Comparison of ENCODE assay signal across 8 cellular contexts in the genomic region with DNA sequence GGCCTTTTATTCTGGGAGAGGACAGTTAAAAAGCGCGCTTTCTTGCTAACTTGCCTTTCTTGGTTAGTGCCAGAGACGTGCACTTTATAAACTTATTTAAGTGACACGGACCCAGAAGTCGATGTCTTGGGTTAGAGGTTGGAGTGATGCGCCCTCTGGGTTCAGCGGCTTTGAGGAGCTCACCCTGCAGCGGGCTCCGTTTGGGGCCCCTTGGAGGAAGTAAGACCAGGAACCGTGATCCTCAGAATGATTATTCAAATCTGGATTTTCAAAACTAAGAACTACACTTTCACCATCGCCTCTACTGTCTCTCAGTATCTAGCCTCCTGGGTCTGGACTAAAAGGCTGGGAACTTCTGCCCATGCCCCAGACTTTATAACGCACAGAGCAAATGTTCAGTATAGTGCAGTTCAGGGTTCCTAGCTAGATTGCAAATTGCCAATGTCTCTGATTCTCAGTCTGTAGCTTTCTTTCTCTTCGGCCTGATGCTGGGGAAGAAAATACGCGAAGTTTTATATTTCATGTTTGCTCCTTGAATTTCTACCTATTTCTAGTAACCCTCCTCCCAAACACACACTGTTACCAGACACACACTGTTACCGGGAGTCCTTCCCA. TPM values are rescaled to one million over a fixed set of nuclear protein-coding genes. Genes with fewer than 3 reads are reported as not detected.
DNase-seq lines count a peak whose midpoint lies in the region; ATAC-seq and TF ChIP-seq lines count a peak whose summit lies in the region.

No MANE protein-coding gene starts in this region.

- no peak overlapping the region for H3K27ac ChIP-seq in upper lobe of right lung

- peaks cover 38% of the 10 kb centered on the region for H3K27me3 Mint-ChIP-seq in activated naive CD4-positive, alpha-beta T cell treated with anti-CD3 and anti-CD28 coated beads, Interleukin-2, amount 10 ng/mL, durations not matched to agents 7 days and 5 days

- H3K36me3 ChIP-seq in upper lobe of right lung: no peaks in the 10 kb centered on the region

- peak overlapping the region; percentile 49 for H3K4me3 ChIP-seq in upper lobe of right lung

- ATAC-seq in GM19023 (IDR thresholded peaks at IDR 0.05; ENCODE audit: unreplicated experiment): peak; percentile 55
- peak; percentile 57 for ATAC-seq in HG03060 (IDR thresholded peaks at IDR 0.05; ENCODE audit: low read depth, unreplicated experiment)
- peak; percentile 31 for ATAC-seq in left lobe of liver
- no peak for ATAC-seq in upper lobe of right lung
- no peak for ATAC-seq in GM18520 (IDR thresholded peaks at IDR 0.05; ENCODE audit: unreplicated experiment)

- H3K27ac Mint-ChIP-seq in activated naive CD4-positive, alpha-beta T cell treated with anti-CD3 and anti-CD28 coated beads, Interleukin-2, amount 10 ng/mL, durations not matched to agents 7 days and 5 days: no peak overlapping the region

- peaks cover 5% of the 10 kb centered on the region for H3K4me1 ChIP-seq in upper lobe of right lung

- peaks cover 12% of the 10 kb centered on the region for H3K27me3 ChIP-seq in upper lobe of right lung

- TF ChIP-seq CTCF in upper lobe of right lung (IDR thresholded peaks at IDR 0.05): no peak

- peak; percentile 32 for DNase-seq in activated naive CD4-positive, alpha-beta T cell treated with anti-CD3 and anti-CD28 coated beads, Interleukin-2, amount 10 ng/mL, durations not matched to agents 7 days and 5 days
- DNase-seq in left lobe of liver (ENCODE audit: low spot score): no peak
- DNase-seq in upper lobe of right lung: no peak
- no peak for DNase-seq in NCI-H1105 treated with DMSO at 0.1 percent for 48 hours (lab: John Stamatoyannopoulos, UW)
- no peak for DNase-seq in OCI-M2 (lab: John Stamatoyannopoulos, UW; ENCODE audit: unreplicated experiment)

- no peaks in the 10 kb centered on the region for H3K9me3 Mint-ChIP-seq in activated naive CD4-positive, alpha-beta T cell treated with anti-CD3 and anti-CD28 coated beads, Interleukin-2, amount 10 ng/mL, durations not matched to agents 7 days and 5 days

- H3K9me3 ChIP-seq in upper lobe of right lung: no peaks in the 10 kb centered on the region

- CTCF ChIA-PET in activated naive CD4-positive, alpha-beta T cell treated with anti-CD3 and anti-CD28 coated beads, Interleukin-2, amount 10 ng/mL, durations not matched to agents 7 days and 5 days (lab: Charles Lee): interaction anchor here (1.0 to 9.5 kb wide), 4 partner anchors 10 to 80 kb away, joined by 3 to 108 read pairs (median 4); no protein-coding TSS in a partner anchor

- no peaks in the 10 kb centered on the region for H3K36me3 Mint-ChIP-seq in activated naive CD4-positive, alpha-beta T cell treated with anti-CD3 and anti-CD28 coated beads, Interleukin-2, amount 10 ng/mL, durations not matched to agents 7 days and 5 days

- peak overlapping the region; percentile 65 for H3K4me3 Mint-ChIP-seq in activated naive CD4-positive, alpha-beta T cell treated with anti-CD3 and anti-CD28 coated beads, Interleukin-2, amount 10 ng/mL, durations not matched to agents 7 days and 5 days

- H3K4me1 Mint-ChIP-seq in activated naive CD4-positive, alpha-beta T cell treated with anti-CD3 and anti-CD28 coated beads, Interleukin-2, amount 10 ng/mL, durations not matched to agents 7 days and 5 days: peaks cover 20% of the 10 kb centered on the region

- intact Hi-C loops in upper lobe of right lung (cut with DNase I): loop anchor here (10.0 kb wide), 1 partner anchor 45 kb away; no protein-coding TSS in a partner anchor

RNA-seq across cellular contexts. Expression of gene SMO, which starts 18.6 kb away (rescaled TPM):
- total RNA-seq in left lobe of liver: 22.1 TPM
- 4.0 TPM for total RNA-seq in upper lobe of right lung

RNA-seq across cellular contexts. Expression of gene TSPAN33, which starts 25.3 kb away (rescaled TPM):
- 33.7 TPM for total RNA-seq in left lobe of liver
- 6.2 TPM for total RNA-seq in upper lobe of right lung

RNA-seq across cellular contexts. Expression of gene AHCYL2, which starts 55.0 kb away (rescaled TPM):
- total RNA-seq in left lobe of liver (9.9 TPM), upper lobe of right lung (106 TPM)

Comparison
In these comparisons a context has a peak if more than half of its experiments do, and no peak if none do; other contexts are left out.
1. ATAC-seq: peak in GM19023 (single experiment), HG03060 (single experiment) and left lobe of liver (single experiment); none in upper lobe of right lung (single experiment) and GM18520 (single experiment).